ENCODE assay signal across 25 cellular contexts in the genomic region with DNA sequence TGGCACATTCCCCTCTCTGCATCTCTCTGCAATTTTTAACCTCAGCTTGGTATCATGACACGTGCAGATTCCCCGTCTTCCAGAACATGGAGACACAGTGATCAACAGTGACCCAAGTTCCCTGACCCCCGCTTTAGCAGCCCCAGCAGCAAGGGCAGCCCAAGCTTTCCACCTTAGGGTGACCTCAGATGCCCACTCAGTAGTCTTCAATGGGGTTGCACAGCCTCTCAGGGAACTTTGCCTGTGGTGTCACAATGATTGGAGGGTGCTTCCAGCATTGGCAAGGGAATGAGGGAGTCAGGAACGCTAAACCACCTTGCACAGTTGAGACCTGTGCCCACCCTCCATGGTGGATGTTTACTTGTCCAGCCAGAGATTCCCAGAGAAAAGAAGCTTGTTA.
"Had no signal": no experiment of that assay in that cellular context is flagged by ENCODE, and none has a peak within 500 bp of the region (broad histone marks: within the 10 kb centered on the region; RNA-seq: fewer than 3 reads in every experiment).

No MANE protein-coding gene starts in this region.

- H3K36me3 Mint-ChIP-seq: immature natural killer cell had no signal

- ATAC-seq: effector memory CD8-positive, alpha-beta T cell; foreskin keratinocyte; gastroesophageal sphincter; heart left ventricle; left cardiac atrium; left lung; left ventricle myocardium superior; lower lobe of right lung; naive thymus-derived CD4-positive, alpha-beta T cell had no signal

- H3K4me3 Mint-ChIP-seq: dendritic cell treated with granulocyte-macrophage colony-stimulating factor and Interleukin-4, amounts not matched to agents 40 ng/mL and 50 ng/mL, for 4 days; effector memory CD8-positive, alpha-beta T cell; endodermal cell; immature natural killer cell; naive thymus-derived CD4-positive, alpha-beta T cell had no signal

- H3K4me3 ChIP-seq: esophagus muscularis mucosa, gastroesophageal sphincter, heart left ventricle, hepatocyte, left lung, lower lobe of right lung had no signal

- H3K27ac ChIP-seq: epithelial cell of prostate, esophagus muscularis mucosa, foreskin keratinocyte, gastroesophageal sphincter, heart left ventricle, hepatocyte, left lung, lower lobe of right lung had no signal

- DNase-seq: cortex of kidney; effector CD8-positive, alpha-beta T cell; effector memory CD8-positive, alpha-beta T cell; endodermal cell; erythroblast; foreskin keratinocyte; heart left ventricle; hypothalamus; immature natural killer cell; left cardiac atrium; left lung; left ventricle myocardium superior; lower lobe of right lung; mesenchymal stem cell; midbrain; naive thymus-derived CD4-positive, alpha-beta T cell had no signal

- H3K27ac Mint-ChIP-seq: dendritic cell treated with granulocyte-macrophage colony-stimulating factor and Interleukin-4, amounts not matched to agents 40 ng/mL and 50 ng/mL, for 4 days; effector memory CD8-positive, alpha-beta T cell; endodermal cell; immature natural killer cell; naive thymus-derived CD4-positive, alpha-beta T cell had no signal

- FAIRE-seq: colon, endometrium, frontal cortex, keratinocyte had no signal

- H3K9me3 ChIP-seq: esophagus muscularis mucosa, gastroesophageal sphincter, heart left ventricle, left lung, lower lobe of right lung had no signal

- H3K4me1 Mint-ChIP-seq: immature natural killer cell; naive thymus-derived CD4-positive, alpha-beta T cell had no signal
